29 cellular contexts compared by ENCODE assay signal in genomic region chr15:77178421-77178820, GRCh38.
"Had no signal": no experiment of that assay in that cellular context is flagged by ENCODE, and none has a peak within 500 bp of the region (broad histone marks: within the 10 kb centered on the region; RNA-seq: fewer than 3 reads in every experiment).

No MANE protein-coding gene starts in this region.

- H3K27ac ChIP-seq: brain microvascular endothelial cell, esophagus muscularis mucosa, left ventricle myocardium inferior, parathyroid adenoma, psoas muscle, suprapubic skin, tibial artery, upper lobe of right lung had no signal

- H3K27me3 ChIP-seq: brain microvascular endothelial cell, esophagus muscularis mucosa, heart right ventricle, suprapubic skin, tibial artery, upper lobe of right lung had no signal

- H3K79me2 ChIP-seq: parathyroid adenoma had no signal

- H3K27me3 Mint-ChIP-seq: activated CD4-positive, alpha-beta memory T cell treated with anti-CD3 and anti-CD28 coated beads for 36 hours; activated CD4-positive, alpha-beta T cell treated with anti-CD3 and anti-CD28 coated beads, Interleukin-2, amount 10 ng/mL, durations not matched to agents 24 days and 14 days; activated naive CD4-positive, alpha-beta T cell treated with anti-CD3 and anti-CD28 coated beads, Interleukin-2, amount 10 ng/mL, durations not matched to agents 7 days and 5 days; activated naive CD8-positive, alpha-beta T cell treated with anti-CD3 and anti-CD28 coated beads, Interleukin-2, amount 10 ng/mL, durations not matched to agents 7 days and 5 days had no signal

- H3K27ac Mint-ChIP-seq: activated CD4-positive, alpha-beta memory T cell treated with anti-CD3 and anti-CD28 coated beads for 36 hours; endodermal cell had no signal

- ATAC-seq: psoas muscle had no signal

- H3K9me3 ChIP-seq: esophagus muscularis mucosa, heart right ventricle, left ventricle myocardium inferior, psoas muscle, suprapubic skin, tibial artery, upper lobe of right lung had no signal

- H3K4me3 Mint-ChIP-seq: activated CD4-positive, alpha-beta memory T cell treated with anti-CD3 and anti-CD28 coated beads for 36 hours; activated naive CD4-positive, alpha-beta T cell treated with anti-CD3 and anti-CD28 coated beads, Interleukin-2, amount 10 ng/mL, durations not matched to agents 7 days and 5 days; activated T-helper 1 cell treated with anti-CD3 and anti-CD28 coated beads, Interleukin-12 subunit alpha, Interleukin-12 subunit beta, Interleukin-2, Interleukin-4 antibody, amounts not matched to agents 30 ng/mL and 10 ng/mL and 1 ng/mL, durations not matched to agents 14 hours and 24 hours and 36 hours; endodermal cell; neural crest cell had no signal

- DNase-seq: activated CD4-positive, alpha-beta memory T cell treated with anti-CD3 and anti-CD28 coated beads for 36 hours; activated CD4-positive, alpha-beta T cell treated with anti-CD3 and anti-CD28 coated beads, Interleukin-2, amount 10 ng/mL, durations not matched to agents 24 days and 14 days; activated CD4-positive, CD25-positive, alpha-beta regulatory T cell treated with anti-CD3 and anti-CD28 coated beads, Interleukin-2, amount 50 U/mL, for 72 hours; activated CD8-positive, alpha-beta memory T cell treated with anti-CD3 and anti-CD28 coated beads, Interleukin-2, amount 50 U/mL, for 4 hours; activated effector memory CD4-positive, alpha-beta T cell treated with anti-CD3 and anti-CD28 coated beads, Interleukin-2, amount 50 U/mL, for 16 hours; activated naive CD4-positive, alpha-beta T cell treated with anti-CD3 and anti-CD28 coated beads, Interleukin-2, amount 10 ng/mL, durations not matched to agents 7 days and 5 days; activated naive CD8-positive, alpha-beta T cell treated with anti-CD3 and anti-CD28 coated beads, Interleukin-2, amount 10 ng/mL, durations not matched to agents 7 days and 5 days; activated T-cell treated with anti-CD3 and anti-CD28 coated beads, Interleukin-2, amount 50 U/mL, for 1 hour; amniotic stem cell; brain microvascular endothelial cell; endodermal cell; foreskin melanocyte; heart right ventricle; kidney glomerular epithelial cell; left ventricle myocardium inferior; mesendoderm; occipital lobe; psoas muscle; stimulated activated CD4-positive, alpha-beta T cell treated with anti-CD3 and anti-CD28 coated beads, Interleukin-12 subunit alpha, Interleukin-12 subunit beta, amount 100 ng/mL, for 4 hours; stimulated activated CD4-positive, alpha-beta T cell treated with anti-CD3 and anti-CD28 coated beads, Interleukin-4, amount 100 ng/mL, for 1 hour; T-helper 2 cell; tibial artery; upper lobe of right lung had no signal

- H3K36me3 Mint-ChIP-seq: activated CD4-positive, alpha-beta memory T cell treated with anti-CD3 and anti-CD28 coated beads for 36 hours had no signal

- H3K9ac ChIP-seq: parathyroid adenoma had no signal

- H2AFZ ChIP-seq: parathyroid adenoma had no signal

- H3K4me1 ChIP-seq: esophagus muscularis mucosa, parathyroid adenoma, psoas muscle, tibial artery, upper lobe of right lung had no signal

- H3K4me1 Mint-ChIP-seq: neural crest cell had no signal

- H3K9me3 Mint-ChIP-seq: activated CD4-positive, alpha-beta memory T cell treated with anti-CD3 and anti-CD28 coated beads for 36 hours; activated naive CD4-positive, alpha-beta T cell treated with anti-CD3 and anti-CD28 coated beads, Interleukin-2, amount 10 ng/mL, durations not matched to agents 7 days and 5 days; activated naive CD8-positive, alpha-beta T cell treated with anti-CD3 and anti-CD28 coated beads, Interleukin-2, amount 10 ng/mL, durations not matched to agents 7 days and 5 days; activated T-helper 1 cell treated with anti-CD3 and anti-CD28 coated beads, Interleukin-12 subunit alpha, Interleukin-12 subunit beta, Interleukin-2, Interleukin-4 antibody, amounts not matched to agents 30 ng/mL and 10 ng/mL and 1 ng/mL, durations not matched to agents 14 hours and 24 hours and 36 hours; endodermal cell; neural crest cell had no signal

- H3K4me3 ChIP-seq: esophagus muscularis mucosa, heart right ventricle, left ventricle myocardium inferior, lung, psoas muscle, suprapubic skin, tibial artery, upper lobe of right lung had no signal
